ENCODE assay signal across 10 cellular contexts in the genomic region with DNA sequence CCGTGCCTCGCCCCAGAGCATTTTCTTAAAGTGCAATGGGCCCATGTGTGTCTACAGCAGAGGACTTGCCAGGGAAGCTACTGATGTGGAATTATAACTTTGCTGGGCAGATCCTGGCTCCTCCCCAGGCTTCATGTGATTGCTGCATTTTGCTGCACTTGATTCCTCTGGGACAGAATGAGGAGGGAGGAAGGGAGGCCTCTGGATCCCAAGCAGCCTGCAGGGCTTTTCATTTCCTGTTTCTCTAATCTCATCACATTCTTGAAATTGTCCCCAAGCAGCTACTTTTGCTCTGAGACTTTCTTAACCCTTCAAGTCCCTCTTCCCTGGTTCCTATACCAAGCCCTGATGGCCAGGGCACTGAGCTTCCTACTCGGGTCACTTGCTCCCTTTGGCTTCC.
DNase-seq lines count a peak whose midpoint lies in the region; ATAC-seq and TF ChIP-seq lines count a peak whose summit lies in the region.
"Had no signal": no experiment of that assay in that cellular context is flagged by ENCODE, and none has a peak within 500 bp of the region (broad histone marks: within the 10 kb centered on the region; RNA-seq: fewer than 3 reads in every experiment).

No MANE protein-coding gene starts in this region.

- no peaks in the 10 kb centered on the region for H3K79me2 ChIP-seq in GM23338 (replicated peaks; ENCODE audit: insufficient read depth)

- H3K36me3 Mint-ChIP-seq in GM23338 (ENCODE audit: low read depth), result no peaks in the 10 kb centered on the region
- no peaks in the 10 kb centered on the region for H3K36me3 Mint-ChIP-seq in activated naive CD4-positive, alpha-beta T cell treated with anti-CD3 and anti-CD28 coated beads, Interleukin-2, amount 10 ng/mL, durations not matched to agents 7 days and 5 days
- H3K36me3 Mint-ChIP-seq: stimulated activated memory B cell treated with anti-CD40 and anti-IgM and Interleukin-4, amounts not matched to agents 10 μg/mL and 1 μg/mL and 100 μg/mL, for 72 hours had no signal

- peaks cover 6% of the 10 kb centered on the region for H3K9me3 Mint-ChIP-seq in GM23338
- no peaks in the 10 kb centered on the region for H3K9me3 Mint-ChIP-seq in activated naive CD4-positive, alpha-beta T cell treated with anti-CD3 and anti-CD28 coated beads, Interleukin-2, amount 10 ng/mL, durations not matched to agents 7 days and 5 days
- H3K9me3 Mint-ChIP-seq: stimulated activated memory B cell treated with anti-CD40 and anti-IgM and Interleukin-4, amounts not matched to agents 10 μg/mL and 1 μg/mL and 100 μg/mL, for 72 hours had no signal

- CTCF ChIA-PET in activated naive CD4-positive, alpha-beta T cell treated with anti-CD3 and anti-CD28 coated beads, Interleukin-2, amount 10 ng/mL, durations not matched to agents 7 days and 5 days (lab: Charles Lee), result no interaction called here

- H3K4me1 ChIP-seq in GM23338 (ENCODE audit: insufficient read depth) (peaks cover 19% of the 10 kb centered on the region), ascending aorta (peaks cover 3 to 15% of the 10 kb centered on the region in 2 donors), spleen (peaks cover 0 to 20% (median 3%) of the 10 kb centered on the region in 6 donors)

- ATAC-seq in GM23338 (peak; percentile 43), HG03571 (IDR thresholded peaks at IDR 0.05; ENCODE audit: unreplicated experiment) (no peak), HG02885 (IDR thresholded peaks at IDR 0.05; ENCODE audit: poor library complexity, unreplicated experiment) (no peak)
- ATAC-seq: HCT116; stimulated activated memory B cell treated with anti-CD40 and anti-IgM and Interleukin-4, amounts not matched to agents 10 μg/mL and 1 μg/mL and 100 μg/mL, for 72 hours had no signal

- H3K4me1 Mint-ChIP-seq in GM23338, result peaks cover 32% of the 10 kb centered on the region
- no peaks in the 10 kb centered on the region for H3K4me1 Mint-ChIP-seq in activated naive CD4-positive, alpha-beta T cell treated with anti-CD3 and anti-CD28 coated beads, Interleukin-2, amount 10 ng/mL, durations not matched to agents 7 days and 5 days

- DNase-seq in GM23338 (ENCODE audit: low spot score), result peak; percentile 83
- DNase-seq in ascending aorta (ENCODE audit: low spot score in 2 of 2), result peak in 1 of 2 donors; percentile 85
- peak; percentile 65 for DNase-seq in iPS DF 19.7 (ENCODE audit: low read depth, low spot score)
- DNase-seq in spleen, result no peak
- DNase-seq in activated naive CD4-positive, alpha-beta T cell treated with anti-CD3 and anti-CD28 coated beads, Interleukin-2, amount 10 ng/mL, durations not matched to agents 7 days and 5 days, result no peak
- DNase-seq in NK-92 (lab: John Stamatoyannopoulos, UW; ENCODE audit: unreplicated experiment), result no peak

- H3K9me3 ChIP-seq in ascending aorta (no peaks in the 10 kb centered on the region), spleen (peaks cover 0 to 5% (median 0%) of the 10 kb centered on the region in 8 donors)

- H3K27me3 ChIP-seq in GM23338 (ENCODE audit: insufficient read depth) (no peaks in the 10 kb centered on the region), ascending aorta (no peaks in the 10 kb centered on the region), spleen (replicated peaks in 1 of 7) (no peaks in the 10 kb centered on the region)

- 50 to 82% (median 68%) methylated on average over 3 of the region's 3 CpGs for WGBS in spleen, 5 donors

- no peaks in the 10 kb centered on the region for H3F3A ChIP-seq in GM23338 (replicated peaks; ENCODE audit: low read depth)

- peak overlapping the region; percentile 93 for H2AFZ ChIP-seq in GM23338

- TF ChIP-seq CTCF in GM23338 (conservative IDR thresholded peaks at IDR 0.05; ENCODE audit: low read depth in 2 of 2) (no peak), ascending aorta (IDR thresholded peaks at IDR 0.05) (no peak), spleen (IDR thresholded peaks at IDR 0.05 in 8 of 11, conservative IDR thresholded peaks at IDR 0.05 in 3 of 11) (no peak)

- H3K4me3 ChIP-seq in GM23338, result no peak overlapping the region
- H3K4me3 ChIP-seq in ascending aorta, result no peak overlapping the region
- H3K4me3 ChIP-seq in spleen, result no peak overlapping the region

- H3K9me2 ChIP-seq in GM23338 (ENCODE audit: insufficient read depth), result no peaks in the 10 kb centered on the region; the same call in 1 of the 2 replicates

- H4K20me1 ChIP-seq in GM23338 (replicated peaks; ENCODE audit: insufficient read depth), result no peaks in the 10 kb centered on the region

- peaks cover 14% of the 10 kb centered on the region for H3K27me3 Mint-ChIP-seq in GM23338 (ENCODE audit: insufficient read depth, low read depth, poor library complexity)
- peaks cover 7% of the 10 kb centered on the region for H3K27me3 Mint-ChIP-seq in activated naive CD4-positive, alpha-beta T cell treated with anti-CD3 and anti-CD28 coated beads, Interleukin-2, amount 10 ng/mL, durations not matched to agents 7 days and 5 days
- H3K27me3 Mint-ChIP-seq: stimulated activated memory B cell treated with anti-CD40 and anti-IgM and Interleukin-4, amounts not matched to agents 10 μg/mL and 1 μg/mL and 100 μg/mL, for 72 hours had no signal

- TF ChIP-seq POLR2A in spleen (IDR thresholded peaks at IDR 0.05), result no peak

- H3K36me3 ChIP-seq in GM23338 (ENCODE audit: insufficient read depth) (no peaks in the 10 kb centered on the region), ascending aorta (no peaks in the 10 kb centered on the region), spleen (no peaks in the 10 kb centered on the region)

- H3K27ac ChIP-seq in GM23338 (ENCODE audit: low read depth) (peak overlapping the region; percentile 86), ascending aorta (peak overlapping the region; percentile 86 to 87), spleen (peak overlapping the region in 7 of 8 donors; percentile 61 to 73 (median 72))

- no peak overlapping the region for H3K4me2 ChIP-seq in GM23338

- no peak overlapping the region for H3K4me3 Mint-ChIP-seq in GM23338
- no peak overlapping the region for H3K4me3 Mint-ChIP-seq in activated naive CD4-positive, alpha-beta T cell treated with anti-CD3 and anti-CD28 coated beads, Interleukin-2, amount 10 ng/mL, durations not matched to agents 7 days and 5 days
- H3K4me3 Mint-ChIP-seq: stimulated activated memory B cell treated with anti-CD40 and anti-IgM and Interleukin-4, amounts not matched to agents 10 μg/mL and 1 μg/mL and 100 μg/mL, for 72 hours had no signal

- intact Hi-C loops in ascending aorta (cut with DNase I), result loop anchor here (2.0 kb wide), 1 partner anchor 20 kb away; no protein-coding TSS in a partner anchor
- intact Hi-C loops in spleen (cut with DNase I; ENCODE audit: low total_unique reads), result no loop called here

- H3K27ac Mint-ChIP-seq in GM23338, result no peak overlapping the region
- no peak overlapping the region for H3K27ac Mint-ChIP-seq in activated naive CD4-positive, alpha-beta T cell treated with anti-CD3 and anti-CD28 coated beads, Interleukin-2, amount 10 ng/mL, durations not matched to agents 7 days and 5 days
- H3K27ac Mint-ChIP-seq: stimulated activated memory B cell treated with anti-CD40 and anti-IgM and Interleukin-4, amounts not matched to agents 10 μg/mL and 1 μg/mL and 100 μg/mL, for 72 hours had no signal

TF ChIP-seq in GM23338, 12 proteins besides CTCF, POLR2A, EP300 and RAD21 (continues in another document):
- no peak for TF ChIP-seq NANOG (IDR thresholded peaks at IDR 0.05; ENCODE audit: borderline replicate concordance)
- TF ChIP-seq ZNF331 (CRISPR knock-in tag; IDR thresholded peaks at IDR 0.05; ENCODE audit: low read depth), result no peak
- TF ChIP-seq EZH2phosphoT487 (IDR thresholded peaks at IDR 0.05; ENCODE audit: unreplicated experiment), result no peak

Comparison
In these comparisons a context has a peak if more than half of its experiments do, and no peak if none do; other contexts are left out.
1. DNase-seq: peak in GM23338 (single experiment) and iPS DF 19.7 (single experiment); none in spleen (single experiment), activated naive CD4-positive, alpha-beta T cell treated with anti-CD3 and anti-CD28 coated beads, Interleukin-2, amount 10 ng/mL, durations not matched to agents 7 days and 5 days (single experiment) and NK-92 (single experiment).
2. Peak in every context shown above with its lines, with median percentiles within 50 percentile points of each other: H3K27ac ChIP-seq.